In the genomic region with DNA sequence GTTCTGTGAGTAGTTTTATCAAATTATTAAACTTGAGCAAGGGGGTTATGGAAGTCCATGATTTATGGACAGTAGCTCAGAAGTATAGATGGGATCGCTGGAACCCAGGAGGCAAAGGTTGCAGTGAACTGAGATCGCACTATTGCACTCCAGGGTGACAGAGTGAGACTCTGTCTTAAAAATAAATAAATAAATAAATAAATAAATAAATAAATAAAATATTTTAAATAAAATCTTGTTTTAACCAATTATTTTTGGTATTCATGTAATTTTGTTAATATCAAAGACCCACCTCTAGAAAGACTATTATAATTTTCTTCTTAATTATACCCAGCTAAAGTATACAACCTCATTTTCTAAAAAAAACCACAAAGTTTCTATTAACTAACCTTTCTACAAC, we compare ENCODE assay signal across 35 cellular contexts.
"Had no signal": no experiment of that assay in that cellular context is flagged by ENCODE, and none has a peak within 500 bp of the region (broad histone marks: within the 10 kb centered on the region; RNA-seq: fewer than 3 reads in every experiment).

No MANE protein-coding gene starts in this region.

- H3K9me3 ChIP-seq: MG63 had no signal

- DNase-seq: Karpas-422, Kasumi-1, KG1, MG63, MM.1S, MV-4-11, NCI-H1048, NCI-H1092, NCI-H1092 treated with DMSO at 0.1 percent for 48 hours, NCI-H1105, NCI-H1105 treated with DMSO at 0.1 percent for 48 hours, NCI-H1417, NCI-H1417 treated with DMSO at 0.1 percent for 48 hours, NCI-H1436, NCI-H1436 treated with DMSO at 0.1 percent for 48 hours, NCI-H146, NCI-H1694, NCI-H1694 treated with DMSO at 0.1 percent for 48 hours, NCI-H187, NCI-H187 treated with DMSO at 0.1 percent for 48 hours, NCI-H1930, NCI-H2029, NCI-H2029 treated with DMSO at 0.1 percent for 48 hours, NCI-H2081, NCI-H2081 treated with DMSO at 0.1 percent for 48 hours, NCI-H2107, NCI-H2171, NCI-H2171 treated with DMSO at 0.1 percent for 48 hours, NCI-H2227 treated with DMSO at 0.1 percent for 48 hours, NCI-H226, NCI-H345, NCI-H446, NCI-H446 treated with DMSO at 0.1 percent for 48 hours, NCI-H510A had no signal

- H3K9ac ChIP-seq: KMS-11 had no signal

- H3K27ac ChIP-seq: KMS-11 had no signal

- H3K4me3 ChIP-seq: MG63 had no signal

- H3K27me3 ChIP-seq: MG63 had no signal

- H3K36me3 ChIP-seq: MG63 had no signal
